ENCODE assay signal across 18 cellular contexts in the genomic region with DNA sequence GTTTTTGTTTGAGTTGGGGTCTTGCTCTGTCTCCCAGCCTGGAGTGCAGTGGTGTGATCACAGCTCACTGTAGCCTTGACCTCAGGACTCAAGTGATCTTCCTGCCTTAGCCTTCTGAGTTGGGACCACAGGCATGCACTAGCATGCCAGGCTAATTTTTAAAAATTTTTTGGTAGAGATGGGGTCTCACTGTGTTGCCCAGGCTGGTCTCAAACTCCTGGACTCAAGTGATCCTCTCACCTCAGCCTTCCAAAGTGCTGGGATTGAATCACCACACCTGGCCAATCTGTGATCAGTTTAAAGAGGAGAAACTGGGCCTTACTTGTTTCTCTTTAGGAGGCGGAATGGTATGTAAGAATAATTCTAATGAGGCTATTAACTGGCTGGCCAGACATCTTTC.
"Had no signal": no experiment of that assay in that cellular context is flagged by ENCODE, and none has a peak within 500 bp of the region (broad histone marks: within the 10 kb centered on the region; RNA-seq: fewer than 3 reads in every experiment).

No MANE protein-coding gene starts in this region.

- H3K4me1 Mint-ChIP-seq: activated naive CD8-positive, alpha-beta T cell treated with anti-CD3 and anti-CD28 coated beads, Interleukin-2, amount 50 U/mL, for 24 hours; neural progenitor cell had no signal

- H3K4me3 ChIP-seq: hepatocyte, left lung, neural progenitor cell, upper lobe of right lung had no signal

- H3K9me3 ChIP-seq: left lung, upper lobe of right lung had no signal

- H3K9ac ChIP-seq: neural progenitor cell had no signal

- ATAC-seq: activated naive CD8-positive, alpha-beta T cell treated with anti-CD3 and anti-CD28 coated beads, Interleukin-2, amount 50 U/mL, for 24 hours; T-helper 17 cell; upper lobe of right lung had no signal

- DNase-seq: activated CD4-positive, alpha-beta T cell treated with anti-CD3 and anti-CD28 coated beads for 4 hours; activated CD4-positive, alpha-beta T cell treated with anti-CD3 and anti-CD28 coated beads, Interleukin-2, amount 50 U/mL, for 48 hours; activated CD4-positive, CD25-positive, alpha-beta regulatory T cell; activated gamma-delta T cell; activated naive CD4-positive, alpha-beta T cell treated with anti-CD3 and anti-CD28 coated beads, Interleukin-2, amount 50 U/mL, for 16 hours; activated naive CD8-positive, alpha-beta T cell treated with anti-CD3 and anti-CD28 coated beads, Interleukin-2, amount 50 U/mL, for 24 hours; effector memory CD4-positive, alpha-beta T cell; kidney glomerular epithelial cell; stimulated activated CD4-positive, alpha-beta T cell treated with anti-CD3 and anti-CD28 coated beads, Interleukin-4, amount 100 ng/mL, for 24 hours; stimulated activated naive CD4-positive, alpha-beta T cell treated with Interleukin-2 at 50 U/mL for 16 hours; SW 1271; T-helper 17 cell; upper lobe of right lung had no signal

- H3K27ac ChIP-seq: brain microvascular endothelial cell, hepatocyte, left lung, neural progenitor cell, upper lobe of right lung had no signal

- H3K36me3 ChIP-seq: brain microvascular endothelial cell had no signal

- H3K27me3 ChIP-seq: brain microvascular endothelial cell, hepatocyte, left lung, neural progenitor cell, upper lobe of right lung had no signal

- H3K27me3 Mint-ChIP-seq: activated naive CD8-positive, alpha-beta T cell treated with anti-CD3 and anti-CD28 coated beads, Interleukin-2, amount 50 U/mL, for 24 hours; T-helper 17 cell had no signal

- H3K4me1 ChIP-seq: left lung, neural progenitor cell, upper lobe of right lung had no signal

- H3K27ac Mint-ChIP-seq: activated naive CD8-positive, alpha-beta T cell treated with anti-CD3 and anti-CD28 coated beads, Interleukin-2, amount 50 U/mL, for 24 hours; activated T-helper 1 cell treated with anti-CD3 and anti-CD28 coated beads, Interleukin-12 subunit alpha, Interleukin-12 subunit beta, Interleukin-2, Interleukin-4 antibody, amounts not matched to agents 30 ng/mL and 10 ng/mL and 1 ng/mL, durations not matched to agents 14 hours and 24 hours and 36 hours; neural progenitor cell had no signal

- H3K9me3 Mint-ChIP-seq: activated naive CD8-positive, alpha-beta T cell treated with anti-CD3 and anti-CD28 coated beads, Interleukin-2, amount 50 U/mL, for 24 hours; activated T-helper 1 cell treated with anti-CD3 and anti-CD28 coated beads, Interleukin-12 subunit alpha, Interleukin-12 subunit beta, Interleukin-2, Interleukin-4 antibody, amounts not matched to agents 30 ng/mL and 10 ng/mL and 1 ng/mL, durations not matched to agents 14 hours and 24 hours and 36 hours; neural progenitor cell had no signal

- H3K4me3 Mint-ChIP-seq: activated naive CD8-positive, alpha-beta T cell treated with anti-CD3 and anti-CD28 coated beads, Interleukin-2, amount 50 U/mL, for 24 hours; activated T-helper 1 cell treated with anti-CD3 and anti-CD28 coated beads, Interleukin-12 subunit alpha, Interleukin-12 subunit beta, Interleukin-2, Interleukin-4 antibody, amounts not matched to agents 30 ng/mL and 10 ng/mL and 1 ng/mL, durations not matched to agents 14 hours and 24 hours and 36 hours; neural progenitor cell; T-helper 17 cell had no signal
